8 cellular contexts compared by ENCODE assay signal in the genomic region with DNA sequence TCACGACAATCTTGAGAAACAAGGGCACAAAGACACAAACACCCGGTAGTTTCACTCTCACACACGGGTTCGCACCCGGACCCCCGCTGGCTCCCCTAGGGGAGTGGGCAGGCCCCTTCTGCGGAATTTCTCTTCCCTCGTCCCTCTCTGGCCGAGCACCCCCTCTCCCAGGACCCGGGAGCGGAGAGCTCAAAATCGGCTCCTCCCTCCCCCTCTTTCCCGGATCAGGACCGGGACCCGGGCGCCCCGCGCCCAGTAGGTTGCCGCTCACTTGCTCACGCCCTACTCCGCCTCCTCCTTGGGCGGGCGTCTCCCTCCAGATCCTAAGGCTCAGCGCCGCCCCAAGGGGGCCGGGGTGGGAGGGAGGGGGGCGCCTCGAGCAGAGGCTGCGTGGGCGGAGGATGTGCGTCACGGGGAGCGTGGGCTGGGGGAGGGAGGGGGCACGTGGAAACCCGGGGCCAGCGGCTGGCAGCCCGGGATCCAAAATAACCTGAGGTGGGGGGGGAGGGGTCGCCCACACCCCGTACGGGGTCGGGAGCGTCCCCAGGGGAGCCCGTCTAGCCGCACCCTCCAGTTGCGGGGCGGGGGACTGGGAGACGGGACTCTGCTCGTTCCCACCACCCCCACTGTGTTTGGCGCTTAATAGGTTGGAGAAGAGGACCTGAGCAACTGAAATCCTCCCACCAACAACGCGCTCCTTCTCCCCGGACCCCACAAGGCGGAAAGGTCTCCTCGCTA. TPM values are rescaled to one million over a fixed set of nuclear protein-coding genes. Genes with fewer than 3 reads are reported as not detected.
DNase-seq lines count a peak whose midpoint lies in the region; ATAC-seq, FAIRE-seq and TF ChIP-seq lines count a peak whose summit lies in the region.

No MANE protein-coding gene starts in this region.

- H3K4me1 ChIP-seq in CD4-positive, CD25-positive, alpha-beta regulatory T cell (ENCODE audit: control insufficient read depth, insufficient read depth, low read length, poor library complexity, severe bottlenecking), result peaks cover 51% of the 10 kb centered on the region
- H3K4me1 ChIP-seq in adrenal gland (replicated peaks in 1 of 2) (peaks cover 13 to 36% of the 10 kb centered on the region in 2 donors), psoas muscle (peaks cover 20% of the 10 kb centered on the region)

- TF ChIP-seq POLR2A in adrenal gland (IDR thresholded peaks at IDR 0.05), result peak; percentile 19 to 68

- no peaks in the 10 kb centered on the region for H3K27me3 Mint-ChIP-seq in CD4-positive, CD25-positive, alpha-beta regulatory T cell
- no peaks in the 10 kb centered on the region for H3K27me3 Mint-ChIP-seq in T-cell

- TF ChIP-seq CTCF in GM20000 (IDR thresholded peaks at IDR 0.05; ENCODE audit: extremely low read depth, missing control alignments), result no peak
- no peak for TF ChIP-seq CTCF in adrenal gland (IDR thresholded peaks at IDR 0.05)
- no peak for TF ChIP-seq CTCF in psoas muscle (IDR thresholded peaks at IDR 0.05)

- peak overlapping the region; percentile 99 for H3K27ac ChIP-seq in CD4-positive, CD25-positive, alpha-beta regulatory T cell (ENCODE audit: insufficient read depth, low read length, poor library complexity, severe bottlenecking)
- H3K27ac ChIP-seq in adrenal gland (peak overlapping the region; percentile 98 to 99 (median 99)), psoas muscle (peak overlapping the region; percentile 92)

- peak; percentile 83 to 91 (median 88) for DNase-seq in CD4-positive, CD25-positive, alpha-beta regulatory T cell
- peak; percentile 80 for DNase-seq in GM20000 (ENCODE audit: low spot score)
- peak in 73 of 76 experiments; percentile 24 to 92 (median 79) for DNase-seq in HUDEP-2 (lab: John Stamatoyannopoulos, UW; ENCODE audit: unreplicated experiment in 76 of 76)
- DNase-seq in T-cell, result peak; percentile 78 to 95 (median 90)
- peak; percentile 88 to 94 (median 90) for DNase-seq in adrenal gland
- peak; percentile 94 for DNase-seq in left ventricle myocardium superior
- DNase-seq in psoas muscle, result peak; percentile 95
- DNase-seq in urothelium cell line (ENCODE audit: low spot score), result peak; percentile 88

- no peak for FAIRE-seq in urothelium cell line (lab: Jason Lieb, UNC)

- intact Hi-C loops in adrenal gland (cut with DNase I), result no loop called here
- intact Hi-C loops in left ventricle myocardium superior (cut with micrococcal nuclease), result no loop called here
- intact Hi-C loops in psoas muscle (cut with DNase I), result no loop called here

- peak overlapping the region; percentile 89 to 97 (median 96) for H3K4me3 Mint-ChIP-seq in CD4-positive, CD25-positive, alpha-beta regulatory T cell
- H3K4me3 Mint-ChIP-seq in T-cell, result peak overlapping the region; percentile 85 to 92 (median 87)

- peaks cover 3% of the 10 kb centered on the region for H3K36me3 Mint-ChIP-seq in CD4-positive, CD25-positive, alpha-beta regulatory T cell
- H3K36me3 Mint-ChIP-seq in T-cell, result no peaks in the 10 kb centered on the region

- POLR2A ChIA-PET in T-cell (lab: Charles Lee), result interaction anchor here (0.5 to 1.2 kb wide), 5 partner anchors 8 to 456 kb away, joined by 4 to 12 read pairs (median 7); a partner anchor contains a TSS

- CTCF ChIA-PET in T-cell (lab: Charles Lee), result interaction anchor here in 1 of 2 donors (1.1 to 2.6 kb wide), 3 partner anchors 8 to 24 kb away, joined by 3 to 15 read pairs (median 15); a partner anchor contains a TSS

- no peaks in the 10 kb centered on the region for H3K9me3 ChIP-seq in CD4-positive, CD25-positive, alpha-beta regulatory T cell (ENCODE audit: control insufficient read depth in 2 of 2, low read length in 2 of 2)
- no peaks in the 10 kb centered on the region for H3K9me3 ChIP-seq in adrenal gland (replicated peaks in 1 of 3)
- H3K9me3 ChIP-seq in psoas muscle, result no peaks in the 10 kb centered on the region

- H3K36me3 ChIP-seq in CD4-positive, CD25-positive, alpha-beta regulatory T cell (ENCODE audit: control insufficient read depth, insufficient read depth, low read length), result peaks cover under 1% of the 10 kb centered on the region
- H3K36me3 ChIP-seq in adrenal gland (replicated peaks in 1 of 2) (peaks cover 0 to 12% of the 10 kb centered on the region in 2 donors), psoas muscle (ENCODE audit: insufficient read depth in 1 of 2, low read depth in 1 of 2) (peaks cover under 1 to 8% of the 10 kb centered on the region in 2 donors)

- no peaks in the 10 kb centered on the region for H3K27me3 ChIP-seq in CD4-positive, CD25-positive, alpha-beta regulatory T cell (ENCODE audit: control insufficient read depth, insufficient read depth, low read length)
- H3K27me3 ChIP-seq in adrenal gland, result no peaks in the 10 kb centered on the region
- no peaks in the 10 kb centered on the region for H3K27me3 ChIP-seq in psoas muscle (ENCODE audit: insufficient read depth in 3 of 3, low read length in 2 of 3)

- peaks cover 11 to 56% (median 29%) of the 10 kb centered on the region in 4 donors for H3K4me1 Mint-ChIP-seq in CD4-positive, CD25-positive, alpha-beta regulatory T cell
- peaks cover 43 to 54% (median 49%) of the 10 kb centered on the region in 3 donors for H3K4me1 Mint-ChIP-seq in T-cell

- peak; percentile 49 to 56 for ATAC-seq in CD4-positive, CD25-positive, alpha-beta regulatory T cell (ENCODE audit: low read depth in 2 of 2)
- peak; percentile 56 to 66 (median 57) for ATAC-seq in T-cell (replicated peaks in 1 of 4)
- peak; percentile 69 for ATAC-seq in left ventricle myocardium superior
- ATAC-seq in psoas muscle, result peak; percentile 48 to 64 (median 56)

- peak overlapping the region; percentile 95 to 96 (median 95) for H3K27ac Mint-ChIP-seq in CD4-positive, CD25-positive, alpha-beta regulatory T cell
- H3K27ac Mint-ChIP-seq in T-cell, result peak overlapping the region; percentile 95 to 97

- WGBS in adrenal gland, 4 donors, result 0 to 10% (median 1%) methylated on average over 2 to 54 of the region's 54 CpGs
- 1 to 4% (median 2%) methylated on average over 30 to 54 of the region's 54 CpGs for WGBS in psoas muscle, 3 donors

- peak overlapping the region; percentile 95 for H3K4me3 ChIP-seq in CD4-positive, CD25-positive, alpha-beta regulatory T cell (ENCODE audit: low read depth, low read length)
- H3K4me3 ChIP-seq in adrenal gland (peak overlapping the region; percentile 3 to 81 (median 46)), psoas muscle (peak overlapping the region; percentile 84)

- no peaks in the 10 kb centered on the region for H3K9me3 Mint-ChIP-seq in CD4-positive, CD25-positive, alpha-beta regulatory T cell
- no peaks in the 10 kb centered on the region for H3K9me3 Mint-ChIP-seq in T-cell

RNA-seq across cellular contexts. Expression of a gene that starts 1.8 kb away (rescaled TPM):
- total RNA-seq in CD4-positive, CD25-positive, alpha-beta regulatory T cell, result 7.5 TPM
- 1 to 10 TPM in 2 of 4 donors, under 1 TPM in 2; 0.31 to 1.2 (median 0.90) TPM for polyA plus RNA-seq in CD4-positive, CD25-positive, alpha-beta regulatory T cell
- total RNA-seq in T-cell (10 to 100 TPM in 3 of 5 donors, 1 to 10 TPM in 2; 4.2 to 21.6 (median 16.9) TPM), adrenal gland (10 to 100 TPM; 16.8 to 36.0 (median 18.7) TPM), left ventricle myocardium superior (10.9 TPM), psoas muscle (10 to 100 TPM in 2 of 4 donors, 1 to 10 TPM in 2; 7.1 to 28.4 (median 10.8) TPM)
- polyA plus RNA-seq in adrenal gland (10 to 100 TPM in 2 of 3 donors, 1 to 10 TPM in 1; 9.4 to 64.6 (median 56.9) TPM), psoas muscle (100 to 1,000 TPM in 1 of 3 donors, 1 to 10 TPM in 2; 5.6 to 114 (median 8.2) TPM)

RNA-seq across cellular contexts. Expression of a gene that starts 8.5 kb away (rescaled TPM):
- 14.7 TPM for total RNA-seq in CD4-positive, CD25-positive, alpha-beta regulatory T cell
- 1 to 10 TPM; 3.1 to 7.1 (median 4.7) TPM for polyA plus RNA-seq in CD4-positive, CD25-positive, alpha-beta regulatory T cell
- total RNA-seq in T-cell, result 10 to 100 TPM; 10.7 to 26.1 (median 19.9) TPM
- 10 to 100 TPM in 3 of 8 donors, 1 to 10 TPM in 5; 5.8 to 16.4 (median 8.8) TPM for total RNA-seq in adrenal gland
- 1 to 10 TPM; 2.7 to 5.7 (median 3.1) TPM for polyA plus RNA-seq in adrenal gland
- total RNA-seq in left ventricle myocardium superior, result 3.7 TPM
- 1 to 10 TPM; 1.5 to 3.2 (median 2.1) TPM for total RNA-seq in psoas muscle
- 1 to 10 TPM; 1.3 to 3.0 (median 2.7) TPM for polyA plus RNA-seq in psoas muscle

RNA-seq across cellular contexts. Expression of a gene that starts 24.0 kb away (rescaled TPM):
- total RNA-seq in CD4-positive, CD25-positive, alpha-beta regulatory T cell, result 215 TPM
- polyA plus RNA-seq in CD4-positive, CD25-positive, alpha-beta regulatory T cell, result 10 to 100 TPM; 69.2 to 81.6 (median 76.4) TPM
- 100 to 1,000 TPM; 227 to 348 (median 341) TPM for total RNA-seq in T-cell
- total RNA-seq in adrenal gland, result 100 to 1,000 TPM; 109 to 227 (median 155) TPM
- polyA plus RNA-seq in adrenal gland, result 100 to 1,000 TPM; 102 to 321 (median 177) TPM
- 46.1 TPM for total RNA-seq in left ventricle myocardium superior
- 10 to 100 TPM; 14.1 to 27.7 (median 18.2) TPM for total RNA-seq in psoas muscle
- polyA plus RNA-seq in psoas muscle, result 10 to 100 TPM; 10.4 to 11.6 (median 11.3) TPM

RNA-seq across cellular contexts. Expression of a gene that starts 37.2 kb away (rescaled TPM):
- total RNA-seq in CD4-positive, CD25-positive, alpha-beta regulatory T cell, result 0.32 TPM
- polyA plus RNA-seq in CD4-positive, CD25-positive, alpha-beta regulatory T cell, result under 1 TPM in 1 of 4 donors, not detected in 3; 0.38 TPM
- total RNA-seq in T-cell (1 to 10 TPM in 4 of 5 donors, under 1 TPM in 1; 0.54 to 2.2 (median 1.4) TPM), adrenal gland (1 to 10 TPM in 3 of 8 donors, under 1 TPM in 4, not detected in 1; under 0.01 to 1.6 (median 0.53) TPM), left ventricle myocardium superior (not detected), psoas muscle (1 to 10 TPM in 1 of 4 donors, under 1 TPM in 2, not detected in 1; 0.10 to 1.3 (median 0.20) TPM)
- polyA plus RNA-seq in adrenal gland (under 1 TPM; 0.46 to 0.88 (median 0.64) TPM), psoas muscle (under 1 TPM; 0.04 to 0.91 (median 0.18) TPM)

RNA-seq across cellular contexts. Expression of a gene that starts 41.2 kb away (rescaled TPM):
- total RNA-seq in CD4-positive, CD25-positive, alpha-beta regulatory T cell, result 3.9 TPM
- under 1 TPM in 3 of 4 donors, not detected in 1; 0.13 to 0.24 (median 0.18) TPM for polyA plus RNA-seq in CD4-positive, CD25-positive, alpha-beta regulatory T cell
- 1 to 10 TPM; 5.9 to 8.1 (median 7.7) TPM for total RNA-seq in T-cell
- 100 to 1,000 TPM; 126 to 307 (median 179) TPM for total RNA-seq in adrenal gland
- 10 to 100 TPM; 21.2 to 81.0 (median 59.2) TPM for polyA plus RNA-seq in adrenal gland
- total RNA-seq in left ventricle myocardium superior, result 108 TPM
- 10 to 100 TPM; 33.1 to 50.6 (median 35.1) TPM for total RNA-seq in psoas muscle
- polyA plus RNA-seq in psoas muscle, result 10 to 100 TPM; 10.7 to 14.7 (median 14.5) TPM

Comparison
In these comparisons a context has a peak if more than half of its experiments do, and no peak if none do; other contexts are left out.
1. Peak in every context shown above with its lines: DNase-seq, ATAC-seq, H3K4me3 ChIP-seq and H3K27ac ChIP-seq.